In the genomic region with DNA sequence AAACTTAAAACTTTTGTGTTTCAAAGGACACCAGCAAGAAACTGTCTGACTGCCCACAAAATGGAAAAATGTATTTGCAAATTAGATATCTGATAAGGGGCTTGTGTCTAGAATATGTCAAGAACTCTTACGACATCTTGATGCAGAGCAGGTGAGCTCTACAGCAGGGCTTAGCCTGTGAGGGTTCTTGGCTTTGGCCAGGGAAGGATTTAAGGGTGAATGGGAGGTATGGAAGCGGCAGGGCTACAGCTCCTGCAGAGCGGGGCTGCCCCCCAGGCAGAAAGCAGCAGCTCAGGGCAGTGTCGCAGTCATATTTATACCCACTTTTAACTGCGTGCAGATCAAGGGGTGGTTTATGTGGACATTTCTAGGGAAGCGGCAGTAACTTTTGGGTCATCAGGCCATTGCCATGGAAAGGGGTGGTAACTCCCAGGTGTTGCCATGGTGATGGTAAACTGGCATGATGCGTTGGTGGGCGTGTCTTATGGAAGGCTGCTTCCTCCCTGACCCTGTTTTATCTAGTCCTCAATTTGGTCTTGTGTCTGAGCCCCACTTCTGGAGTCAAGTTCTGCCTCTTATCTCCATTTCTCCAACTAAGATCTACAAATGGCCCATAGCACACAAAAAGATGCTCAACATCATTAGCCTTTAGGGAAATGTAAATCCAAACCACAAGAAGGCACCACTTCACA, we compare ENCODE assay signal across 1 cellular context.
TF ChIP-seq lines count a peak whose summit lies in the region.

No MANE protein-coding gene starts in this region.

TF ChIP-seq in HepG2, 621 proteins besides CTCF, POLR2A, EP300 and RAD21:
- TF ChIP-seq FOXO1 (CRISPR knock-in tag; IDR thresholded peaks at IDR 0.05) (no peak), SPEN (CRISPR knock-in tag; IDR thresholded peaks at IDR 0.05; ENCODE audit: low read depth) (no peak), SMAD3 (CRISPR knock-in tag; IDR thresholded peaks at IDR 0.05) (no peak), SIX4 (CRISPR knock-in tag; IDR thresholded peaks at IDR 0.05) (no peak), SOX5 (CRISPR knock-in tag; IDR thresholded peaks at IDR 0.05; ENCODE audit: borderline replicate concordance) (no peak), SP5 (CRISPR knock-in tag; IDR thresholded peaks at IDR 0.05; ENCODE audit: borderline replicate concordance, low read depth) (no peak), RFX1 (IDR thresholded peaks at IDR 0.05) (peak; percentile 17; the same call in 1 of the 2 replicates)
- TF ChIP-seq, protein P1, sequence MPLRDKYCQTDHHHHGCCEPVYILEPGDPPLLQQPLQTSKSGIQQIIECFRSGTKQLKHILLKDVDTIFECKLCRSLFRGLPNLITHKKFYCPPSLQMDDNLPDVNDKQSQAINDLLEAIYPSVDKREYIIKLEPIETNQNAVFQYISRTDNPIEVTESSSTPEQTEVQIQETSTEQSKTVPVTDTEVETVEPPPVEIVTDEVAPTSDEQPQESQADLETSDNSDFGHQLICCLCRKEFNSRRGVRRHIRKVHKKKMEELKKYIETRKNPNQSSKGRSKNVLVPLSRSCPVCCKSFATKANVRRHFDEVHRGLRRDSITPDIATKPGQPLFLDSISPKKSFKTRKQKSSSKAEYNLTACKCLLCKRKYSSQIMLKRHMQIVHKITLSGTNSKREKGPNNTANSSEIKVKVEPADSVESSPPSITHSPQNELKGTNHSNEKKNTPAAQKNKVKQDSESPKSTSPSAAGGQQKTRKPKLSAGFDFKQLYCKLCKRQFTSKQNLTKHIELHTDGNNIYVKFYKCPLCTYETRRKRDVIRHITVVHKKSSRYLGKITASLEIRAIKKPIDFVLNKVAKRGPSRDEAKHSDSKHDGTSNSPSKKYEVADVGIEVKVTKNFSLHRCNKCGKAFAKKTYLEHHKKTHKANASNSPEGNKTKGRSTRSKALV (CRISPR knock-in tag; IDR thresholded peaks at IDR 0.05) = no peak
